Comparison of ENCODE assay signal across 12 cellular contexts in genomic region chr17:57111386-57111785, GRCh38. TPM values are rescaled to one million over a fixed set of nuclear protein-coding genes. Genes with fewer than 3 reads are reported as not detected.
A peak's percentile ranks its signal among the peaks of the same experiment; 100 is the strongest.
DNase-seq lines count a peak whose midpoint lies in the region; ATAC-seq and TF ChIP-seq lines count a peak whose summit lies in the region.
"Had no signal": no experiment of that assay in that cellular context is flagged by ENCODE, and none has a peak within 500 bp of the region (broad histone marks: within the 10 kb centered on the region; RNA-seq: fewer than 3 reads in every experiment).

No MANE protein-coding gene starts in this region.

- DNase-seq in A673 (ENCODE audit: low spot score) (no peak), esophagus muscularis mucosa (ENCODE audit: extremely low spot score) (no peak), NCI-H146 (lab: John Stamatoyannopoulos, UW) (no peak), NCI-H2196 treated with DMSO at 0.1 percent for 48 hours (lab: John Stamatoyannopoulos, UW; ENCODE audit: unreplicated experiment) (no peak)
- DNase-seq: Caco-2, NCI-H1436, PC-9, SK-N-SH had no signal

- TF ChIP-seq CTCF in A673 (conservative IDR thresholded peaks at IDR 0.05; ENCODE audit: low read depth, low read length) (no peak), esophagus muscularis mucosa (IDR thresholded peaks at IDR 0.05) (no peak)

- H3K9me3 ChIP-seq in A673 (ENCODE audit: low read depth, low read length, poor library complexity, severe bottlenecking), result no peaks in the 10 kb centered on the region
- no peaks in the 10 kb centered on the region for H3K9me3 ChIP-seq in BLaER1 treated with 17β-estradiol and CSF1 and Interleukin-3, amounts not matched to agents 10 nM and 100 nM (replicated peaks in 1 of 11)
- H3K9me3 ChIP-seq in esophagus muscularis mucosa, result no peaks in the 10 kb centered on the region
- no peaks in the 10 kb centered on the region for H3K9me3 ChIP-seq in skeletal muscle tissue (ENCODE audit: control insufficient read depth in 3 of 3, low read length in 3 of 3)
- H3K9me3 ChIP-seq: Caco-2, HAP-1, SK-N-SH had no signal

- peak overlapping the region in 5 of 11 experiments; percentile 3 to 53 (median 44); a peak in 6 of 22 replicates for H3K9ac ChIP-seq in BLaER1 treated with 17β-estradiol and CSF1 and Interleukin-3, amounts not matched to agents 10 nM and 100 nM
- peak overlapping the region in 2 of 3 donors; percentile 23 to 60 for H3K9ac ChIP-seq in skeletal muscle tissue (ENCODE audit: low read depth in 1 of 3, low read length in 3 of 3)
- H3K9ac ChIP-seq: SK-N-SH had no signal

- TF ChIP-seq EP300 in esophagus muscularis mucosa (IDR thresholded peaks at IDR 0.05), result no peak

- 93% methylated on average over 3 of the region's 3 CpGs for WGBS in esophagus muscularis mucosa

- H3K4me3 ChIP-seq in A673 (ENCODE audit: low read depth, low read length, poor library complexity, severe bottlenecking) (no peak overlapping the region), esophagus muscularis mucosa (no peak overlapping the region), skeletal muscle tissue (ENCODE audit: low read length in 3 of 3) (no peak overlapping the region)
- no peak overlapping the region for H3K4me3 ChIP-seq in BLaER1 treated with 17β-estradiol and CSF1 and Interleukin-3, amounts not matched to agents 10 nM and 100 nM
- H3K4me3 ChIP-seq: HAP-1, PC-9 had no signal

- H3K27ac ChIP-seq in A673 (ENCODE audit: low read depth, low read length, poor library complexity, severe bottlenecking) (peak overlapping the region; percentile 7), esophagus muscularis mucosa (replicated peaks in 1 of 4) (peak overlapping the region; percentile 75 to 78 (median 77)), skeletal muscle tissue (ENCODE audit: low read depth, low read length) (peak overlapping the region; percentile 16)
- peak overlapping the region in 4 of 11 experiments; percentile 25 to 48 (median 34); a peak in 7 of 22 replicates for H3K27ac ChIP-seq in BLaER1 treated with 17β-estradiol and CSF1 and Interleukin-3, amounts not matched to agents 10 nM and 100 nM
- H3K27ac ChIP-seq: PC-9 had no signal

- H3K4me2 ChIP-seq in BLaER1 treated with 17β-estradiol and CSF1 and Interleukin-3, amounts not matched to agents 10 nM and 100 nM, result peak overlapping the region in 10 of 11 experiments; percentile 29 to 88 (median 62); a peak in 21 of 22 replicates
- H3K4me2 ChIP-seq: PC-9, SK-N-SH had no signal

- peaks cover 13% of the 10 kb centered on the region for H3K4me1 ChIP-seq in A673 (ENCODE audit: insufficient read depth, low read length, poor library complexity, severe bottlenecking)
- H3K4me1 ChIP-seq in BLaER1 treated with 17β-estradiol and CSF1 and Interleukin-3, amounts not matched to agents 10 nM and 100 nM, result peaks cover 22 to 45% (median 39%) of the 10 kb centered on the region in 10 experiments
- H3K4me1 ChIP-seq in esophagus muscularis mucosa, result peaks cover 58 to 71% (median 69%) of the 10 kb centered on the region in 4 donors
- peaks cover 52 to 66% (median 61%) of the 10 kb centered on the region in 3 donors for H3K4me1 ChIP-seq in skeletal muscle tissue (ENCODE audit: control insufficient read depth in 3 of 3, insufficient read depth in 3 of 3, low read length in 3 of 3)
- H3K4me1 ChIP-seq: HAP-1 had no signal

- POLR2A ChIA-PET in A673 (lab: Charles Lee; ENCODE audit: low non-redundant PET), result no interaction called here

- H4K20me1 ChIP-seq in BLaER1 treated with 17β-estradiol and CSF1 and Interleukin-3, amounts not matched to agents 10 nM and 100 nM, result peaks cover 0 to 91% (median 63%) of the 10 kb centered on the region in 11 experiments; a peak in 20 of 22 replicates

- TF ChIP-seq POLR2A in esophagus muscularis mucosa (IDR thresholded peaks at IDR 0.05; ENCODE audit: low read depth), result no peak

- no peak for ATAC-seq in GM18502 (IDR thresholded peaks at IDR 0.05; ENCODE audit: poor library complexity, unreplicated experiment)

- CTCF ChIA-PET in A673 (lab: Charles Lee), result no interaction called here

- peaks cover 4% of the 10 kb centered on the region for H3K36me3 ChIP-seq in A673 (ENCODE audit: insufficient read depth, low read length, poor library complexity, severe bottlenecking)
- peaks cover 42 to 88% (median 75%) of the 10 kb centered on the region in 11 experiments for H3K36me3 ChIP-seq in BLaER1 treated with 17β-estradiol and CSF1 and Interleukin-3, amounts not matched to agents 10 nM and 100 nM
- H3K36me3 ChIP-seq in esophagus muscularis mucosa, result peaks cover 30 to 63% (median 49%) of the 10 kb centered on the region in 4 donors
- peaks cover 39 to 54% (median 39%) of the 10 kb centered on the region in 3 donors for H3K36me3 ChIP-seq in skeletal muscle tissue (ENCODE audit: control insufficient read depth in 3 of 3, insufficient read depth in 3 of 3, low read length in 3 of 3)

- no peaks in the 10 kb centered on the region for H3K27me3 ChIP-seq in A673 (replicated peaks; ENCODE audit: insufficient read depth, low read depth, low read length, poor library complexity)
- no peaks in the 10 kb centered on the region for H3K27me3 ChIP-seq in BLaER1 treated with 17β-estradiol and CSF1 and Interleukin-3, amounts not matched to agents 10 nM and 100 nM
- H3K27me3 ChIP-seq in esophagus muscularis mucosa, result no peaks in the 10 kb centered on the region
- no peaks in the 10 kb centered on the region for H3K27me3 ChIP-seq in skeletal muscle tissue (ENCODE audit: control insufficient read depth in 3 of 3, insufficient read depth in 3 of 3, low read length in 3 of 3)

- BruUV-seq in A673 (replicated peaks; lab: Mats Ljungman, UMichigan), result no TSS peak

- intact Hi-C loops in A673 (cut with micrococcal nuclease; ENCODE audit: unreplicated experiment) (no loop called here), esophagus muscularis mucosa (cut with DNase I) (loop anchor here (5.0 to 10.0 kb wide), 2 partner anchors 104 to 1003 kb away; no protein-coding TSS in a partner anchor)

RNA-seq across cellular contexts. Expression of gene AKAP1, which starts 26.3 kb away (rescaled TPM):
- total RNA-seq in A673 (2021) (38.8 and 43.4 TPM in 2 replicates), esophagus muscularis mucosa (100 to 1,000 TPM in 2 of 4 donors, 10 to 100 TPM in 2; 82.7 to 110 (median 104) TPM), skeletal muscle tissue (63.7 TPM)
